25 cellular contexts compared by ENCODE assay signal in the genomic region with DNA sequence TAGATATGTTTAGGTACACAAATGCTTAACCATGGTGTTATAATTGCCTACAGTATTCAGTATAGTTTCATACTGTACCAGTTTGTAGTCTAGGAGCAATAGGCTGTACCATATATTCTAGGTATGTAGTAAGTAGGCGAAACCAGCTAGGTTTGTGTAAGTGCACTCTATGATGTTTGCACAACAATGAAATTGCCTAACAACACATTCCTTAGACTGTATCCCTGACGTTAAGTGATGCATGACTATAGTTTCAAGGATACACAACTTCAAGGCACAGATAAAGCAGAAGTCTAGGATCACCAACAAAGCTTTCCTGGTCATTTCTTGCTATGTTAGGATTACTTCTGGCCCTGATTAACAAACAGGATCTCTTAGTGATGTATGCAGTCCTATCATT.
DNase-seq lines count a peak whose midpoint lies in the region; ATAC-seq, FAIRE-seq and TF ChIP-seq lines count a peak whose summit lies in the region.
"Had no signal": no experiment of that assay in that cellular context is flagged by ENCODE, and none has a peak within 500 bp of the region (broad histone marks: within the 10 kb centered on the region; RNA-seq: fewer than 3 reads in every experiment).

No MANE protein-coding gene starts in this region.

- CTCF ChIA-PET in HepG2 (lab: Yijun Ruan, JAX; ENCODE audit: low intra/inter-chr PET ratio, low total read pairs), result no interaction called here
- CTCF ChIA-PET in activated CD4-positive, alpha-beta T cell treated with anti-CD3 and anti-CD28 coated beads for 36 hours (lab: Charles Lee), result interaction anchor here (1.6 kb wide), 1 partner anchor 9 kb away, joined by 4 read pairs; no protein-coding TSS in a partner anchor

- no peak overlapping the region for H2AK5ac ChIP-seq in mesenchymal stem cell (ENCODE audit: low read length, severe bottlenecking)

- no peak for TF ChIP-seq EP300 in HepG2 (IDR thresholded peaks at IDR 0.05; ENCODE audit: low read depth in 2 of 2, low read length in 2 of 2)
- no peak for TF ChIP-seq EP300 in HepG2 (CRISPR knock-in tag; IDR thresholded peaks at IDR 0.05; ENCODE audit: borderline replicate concordance)

- no peak for TF ChIP-seq POLR2A in HepG2 (IDR thresholded peaks at IDR 0.05; ENCODE audit: insufficient read depth in 1 of 2, low read depth in 2 of 2, low read length in 2 of 2)
- TF ChIP-seq POLR2A in right lobe of liver (IDR thresholded peaks at IDR 0.05), result no peak
- TF ChIP-seq POLR2A in heart left ventricle (IDR thresholded peaks at IDR 0.05), result no peak

- H3K36me3 ChIP-seq in HepG2 (replicated peaks in 1 of 2; ENCODE audit: control insufficient read depth in 1 of 2, insufficient read depth in 2 of 2, low read length in 2 of 2) (no peaks in the 10 kb centered on the region), right lobe of liver (no peaks in the 10 kb centered on the region), mesenchymal stem cell (ENCODE audit: control insufficient read depth in 1 of 2, insufficient read depth in 2 of 2, low read depth in 1 of 2, low read length in 2 of 2) (no peaks in the 10 kb centered on the region), heart left ventricle (no peaks in the 10 kb centered on the region)
- H3K36me3 ChIP-seq: BLaER1, heart right ventricle, right atrium auricular region, tibial artery had no signal

- H3K4me3 Mint-ChIP-seq in natural killer cell treated with Interleukin-12 subunit alpha and Interleukin-12 subunit beta and Interleukin-15 and Interleukin-18, amount 100 ng/mL, for 72 hours, result no peak overlapping the region
- no peak overlapping the region for H3K4me3 Mint-ChIP-seq in activated CD4-positive, alpha-beta T cell treated with anti-CD3 and anti-CD28 coated beads for 36 hours
- H3K4me3 Mint-ChIP-seq: stimulated activated naive CD8-positive, alpha-beta T cell treated with anti-CD3 and anti-CD28 coated beads, Interleukin-15, amount 100 ng/mL, for 72 hours; WTC11 had no signal

- no peaks in the 10 kb centered on the region for H3K79me1 ChIP-seq in mesenchymal stem cell (replicated peaks; ENCODE audit: low read length, poor library complexity, severe bottlenecking)

- H3K27ac ChIP-seq in HepG2 (ENCODE audit: extremely low read length, insufficient read depth, low read length), result no peak overlapping the region
- H3K27ac ChIP-seq in right lobe of liver, result no peak overlapping the region
- H3K27ac ChIP-seq in mesenchymal stem cell (ENCODE audit: low read length, poor library complexity, severe bottlenecking), result no peak overlapping the region
- H3K27ac ChIP-seq in heart left ventricle, result no peak overlapping the region
- H3K27ac ChIP-seq: BLaER1, coronary artery, heart right ventricle, HL-60, right atrium auricular region, tibial artery had no signal

- H2BK5ac ChIP-seq in mesenchymal stem cell (ENCODE audit: low read depth, low read length, poor library complexity, severe bottlenecking), result no peak overlapping the region

- no TSS peak for BruUV-seq in HepG2 (replicated peaks; lab: Mats Ljungman, UMichigan)

- intact Hi-C loops in HepG2 (cut with micrococcal nuclease; ENCODE audit: unreplicated experiment), result no loop called here
- intact Hi-C loops in right lobe of liver (cut with DNase I), result no loop called here
- intact Hi-C loops in activated CD4-positive, alpha-beta T cell treated with anti-CD3 and anti-CD28 coated beads for 36 hours (cut with DNase I, micrococcal nuclease), result loop anchor here in 1 of 2 experiments (5.0 kb wide), 1 partner anchor 804 kb away; no protein-coding TSS in a partner anchor
- intact Hi-C loops in heart left ventricle (cut with DNase I), result loop anchor here in 3 of 10 donors (5.0 to 10.0 kb wide), 3 partner anchors 531 to 881 kb away; no protein-coding TSS in a partner anchor

- POLR2A ChIA-PET in HepG2 (lab: Yijun Ruan, JAX), result no interaction called here
- POLR2A ChIA-PET in activated CD4-positive, alpha-beta T cell treated with anti-CD3 and anti-CD28 coated beads for 36 hours (lab: Charles Lee), result no interaction called here

- no peak overlapping the region for H3K4me3 ChIP-seq in HepG2 (replicated peaks in 1 of 3; ENCODE audit: insufficient read depth in 1 of 3, low read depth in 2 of 3, low read length in 3 of 3)
- no peak overlapping the region for H3K4me3 ChIP-seq in right lobe of liver
- H3K4me3 ChIP-seq in mesenchymal stem cell (ENCODE audit: insufficient read depth in 1 of 2, low read depth in 1 of 2, low read length in 2 of 2), result no peak overlapping the region
- no peak overlapping the region for H3K4me3 ChIP-seq in heart left ventricle
- H3K4me3 ChIP-seq: BLaER1, body of pancreas, coronary artery, heart right ventricle, right atrium auricular region, tibial artery had no signal

- H3K4me1 ChIP-seq in HepG2 (ENCODE audit: insufficient read depth, low read length) (no peaks in the 10 kb centered on the region), right lobe of liver (no peaks in the 10 kb centered on the region), mesenchymal stem cell (ENCODE audit: control insufficient read depth, insufficient read depth, low read depth, low read length) (no peaks in the 10 kb centered on the region), heart left ventricle (peaks cover 0 to 6% (median 0%) of the 10 kb centered on the region in 12 donors)
- H3K4me1 ChIP-seq: BLaER1, body of pancreas had no signal

- H3K4me1 Mint-ChIP-seq in natural killer cell treated with Interleukin-12 subunit alpha and Interleukin-12 subunit beta and Interleukin-15 and Interleukin-18, amount 100 ng/mL, for 72 hours (ENCODE audit: low read depth in 2 of 2), result no peaks in the 10 kb centered on the region
- no peaks in the 10 kb centered on the region for H3K4me1 Mint-ChIP-seq in activated CD4-positive, alpha-beta T cell treated with anti-CD3 and anti-CD28 coated beads for 36 hours
- H3K4me1 Mint-ChIP-seq: stimulated activated naive CD8-positive, alpha-beta T cell treated with anti-CD3 and anti-CD28 coated beads, Interleukin-15, amount 100 ng/mL, for 72 hours; WTC11 had no signal

- no peak for FAIRE-seq in HepG2 (lab: Jason Lieb, UNC)

- H3K79me2 ChIP-seq in HepG2 (ENCODE audit: insufficient read depth, low read length), result no peaks in the 10 kb centered on the region

- ATAC-seq in HepG2 (no peak), right lobe of liver (no peak), heart left ventricle (no peak)
- no peak for ATAC-seq in natural killer cell treated with Interleukin-12 subunit alpha and Interleukin-12 subunit beta and Interleukin-15 and Interleukin-18, amount 100 ng/mL, for 72 hours
- ATAC-seq in activated CD4-positive, alpha-beta T cell treated with anti-CD3 and anti-CD28 coated beads for 36 hours, result no peak
- ATAC-seq: body of pancreas; heart right ventricle; stimulated activated naive CD8-positive, alpha-beta T cell treated with anti-CD3 and anti-CD28 coated beads, Interleukin-15, amount 100 ng/mL, for 72 hours; WTC11 had no signal

- H4K8ac ChIP-seq in mesenchymal stem cell (ENCODE audit: low read length), result no peak overlapping the region

- TF ChIP-seq CTCF in HepG2 (CRISPR knock-in tag; IDR thresholded peaks at IDR 0.05) (no peak), right lobe of liver (IDR thresholded peaks at IDR 0.05) (no peak), heart left ventricle (IDR thresholded peaks at IDR 0.05) (no peak)

- H4K20me1 ChIP-seq in HepG2 (ENCODE audit: insufficient read depth, low read length), result no peaks in the 10 kb centered on the region
- H4K20me1 ChIP-seq: BLaER1 had no signal

- H4K91ac ChIP-seq in mesenchymal stem cell (ENCODE audit: low read length), result no peak overlapping the region

- H2AFZ ChIP-seq in HepG2 (ENCODE audit: low read length), result no peak overlapping the region
- H2AFZ ChIP-seq in mesenchymal stem cell (ENCODE audit: low read depth, low read length), result no peak overlapping the region

- no peak overlapping the region for H3K23ac ChIP-seq in mesenchymal stem cell (ENCODE audit: low read length in 2 of 2)

- in situ Hi-C loops in HepG2 (cut with HindIII; ENCODE audit: extremely low pct_ligation_motif_present, low pct_unique_long_range_greater_than_20kb), result no loop called here

- H3K4me2 ChIP-seq in HepG2 (ENCODE audit: low read depth, low read length), result no peak overlapping the region
- H3K4me2 ChIP-seq in mesenchymal stem cell (ENCODE audit: low read length, poor library complexity, severe bottlenecking), result no peak overlapping the region
- H3K4me2 ChIP-seq: BLaER1 had no signal

- no peak overlapping the region for H2BK120ac ChIP-seq in mesenchymal stem cell (ENCODE audit: low read depth, low read length)

- DNase-seq in HepG2 (ENCODE audit: low spot score) (no peak), right lobe of liver (no peak), fibroblast of gingiva (ENCODE audit: low read depth) (peak; percentile 17), mesenchymal stem cell (peak; percentile 68), DMS153 (lab: John Stamatoyannopoulos, UW) (no peak), heart left ventricle (no peak)
- no peak for DNase-seq in natural killer cell treated with Interleukin-12 subunit alpha and Interleukin-12 subunit beta and Interleukin-15 and Interleukin-18, amount 100 ng/mL, for 72 hours (ENCODE audit: low spot score)
- DNase-seq in activated CD4-positive, alpha-beta T cell treated with anti-CD3 and anti-CD28 coated beads for 36 hours, result no peak
- DNase-seq: activated CD4-positive, alpha-beta T cell treated with anti-CD3 and anti-CD28 coated beads, Interleukin-2, amount 50 U/mL, for 48 hours; activated CD8-positive, alpha-beta memory T cell treated with anti-CD3 and anti-CD28 coated beads, Interleukin-2, amount 50 U/mL, for 48 hours; activated effector memory CD4-positive, alpha-beta T cell treated with anti-CD3 and anti-CD28 coated beads, Interleukin-2, amount 50 U/mL, for 16 hours; body of pancreas; GOT3; heart right ventricle; NCI-H2107; NCI-H524; nucleus accumbens; stimulated activated naive CD8-positive, alpha-beta T cell treated with anti-CD3 and anti-CD28 coated beads, Interleukin-15, amount 100 ng/mL, for 72 hours; T-helper 9 cell; tibial artery had no signal

- WGBS in HepG2 (ENCODE audit: low lambda C conversion rate), result 0% methylated on average over 2 of the region's 2 CpGs
- WGBS in right lobe of liver (ENCODE audit: insufficient coverage, low coverage, low lambda C conversion rate, missing lambda C conversion rate), result 29% methylated on average over 1 of the region's 2 CpGs
- WGBS in mesenchymal stem cell, result 46% methylated on average over 2 of the region's 2 CpGs
- WGBS in heart left ventricle, 4 donors, result 67 to 78% (median 70%) methylated on average over 2 of the region's 2 CpGs

- no peak overlapping the region for H2BK15ac ChIP-seq in mesenchymal stem cell (ENCODE audit: low read depth, poor library complexity, severe bottlenecking)

- H3K9ac ChIP-seq in HepG2 (ENCODE audit: insufficient read depth, low read depth, low read length) (no peak overlapping the region), mesenchymal stem cell (ENCODE audit: low read length) (no peak overlapping the region)
- H3K9ac ChIP-seq: BLaER1 had no signal

- H3K36me3 Mint-ChIP-seq in natural killer cell treated with Interleukin-12 subunit alpha and Interleukin-12 subunit beta and Interleukin-15 and Interleukin-18, amount 100 ng/mL, for 72 hours, result no peaks in the 10 kb centered on the region
- H3K36me3 Mint-ChIP-seq in activated CD4-positive, alpha-beta T cell treated with anti-CD3 and anti-CD28 coated beads for 36 hours (ENCODE audit: low read depth), result no peaks in the 10 kb centered on the region
- H3K36me3 Mint-ChIP-seq: WTC11 had no signal

- H3K27ac Mint-ChIP-seq in natural killer cell treated with Interleukin-12 subunit alpha and Interleukin-12 subunit beta and Interleukin-15 and Interleukin-18, amount 100 ng/mL, for 72 hours, result no peak overlapping the region
- no peak overlapping the region for H3K27ac Mint-ChIP-seq in activated CD4-positive, alpha-beta T cell treated with anti-CD3 and anti-CD28 coated beads for 36 hours
- H3K27ac Mint-ChIP-seq: stimulated activated naive CD8-positive, alpha-beta T cell treated with anti-CD3 and anti-CD28 coated beads, Interleukin-15, amount 100 ng/mL, for 72 hours; WTC11 had no signal

- no peaks in the 10 kb centered on the region for H3K9me3 Mint-ChIP-seq in natural killer cell treated with Interleukin-12 subunit alpha and Interleukin-12 subunit beta and Interleukin-15 and Interleukin-18, amount 100 ng/mL, for 72 hours
- no peaks in the 10 kb centered on the region for H3K9me3 Mint-ChIP-seq in activated CD4-positive, alpha-beta T cell treated with anti-CD3 and anti-CD28 coated beads for 36 hours (ENCODE audit: low read depth)
- H3K9me3 Mint-ChIP-seq: stimulated activated naive CD8-positive, alpha-beta T cell treated with anti-CD3 and anti-CD28 coated beads, Interleukin-15, amount 100 ng/mL, for 72 hours had no signal

- H3K14ac ChIP-seq in mesenchymal stem cell (ENCODE audit: low read length in 2 of 2), result no peak overlapping the region

- no peak overlapping the region for H3K4ac ChIP-seq in mesenchymal stem cell (ENCODE audit: low read depth in 1 of 2, low read length in 2 of 2)

- H3K18ac ChIP-seq in mesenchymal stem cell (ENCODE audit: low read depth in 1 of 2, low read length in 2 of 2), result no peak overlapping the region

- TF ChIP-seq RAD21 in HepG2 (CRISPR knock-in tag; IDR thresholded peaks at IDR 0.05), result no peak

- peaks cover 0 to 4% of the 10 kb centered on the region in 2 experiments; a peak in 1 of 5 replicates for H3K27me3 ChIP-seq in HepG2 (ENCODE audit: control insufficient read depth in 1 of 2, insufficient read depth in 2 of 2, low read length in 2 of 2)
- no peaks in the 10 kb centered on the region for H3K27me3 ChIP-seq in right lobe of liver
- peaks cover 0 to 5% of the 10 kb centered on the region in 2 experiments for H3K27me3 ChIP-seq in mesenchymal stem cell (ENCODE audit: control insufficient read depth in 1 of 2, insufficient read depth in 1 of 2, low read length in 2 of 2)
- H3K27me3 ChIP-seq in heart left ventricle, result peaks cover 0 to 3% (median 0%) of the 10 kb centered on the region in 9 donors
- H3K27me3 ChIP-seq: BLaER1, body of pancreas, heart right ventricle, right atrium auricular region, tibial artery had no signal

- H2BK12ac ChIP-seq in mesenchymal stem cell (ENCODE audit: low read length in 2 of 2), result no peak overlapping the region

- peaks cover 23 to 36% of the 10 kb centered on the region in 2 donors for H3K27me3 Mint-ChIP-seq in natural killer cell treated with Interleukin-12 subunit alpha and Interleukin-12 subunit beta and Interleukin-15 and Interleukin-18, amount 100 ng/mL, for 72 hours
- peaks cover 2% of the 10 kb centered on the region for H3K27me3 Mint-ChIP-seq in activated CD4-positive, alpha-beta T cell treated with anti-CD3 and anti-CD28 coated beads for 36 hours
- H3K27me3 Mint-ChIP-seq: stimulated activated naive CD8-positive, alpha-beta T cell treated with anti-CD3 and anti-CD28 coated beads, Interleukin-15, amount 100 ng/mL, for 72 hours had no signal

- no peaks in the 10 kb centered on the region for H3K9me3 ChIP-seq in HepG2 (ENCODE audit: low read length)
- no peaks in the 10 kb centered on the region for H3K9me3 ChIP-seq in right lobe of liver
- H3K9me3 ChIP-seq in mesenchymal stem cell (ENCODE audit: control insufficient read depth, low read length), result no peaks in the 10 kb centered on the region
- no peaks in the 10 kb centered on the region for H3K9me3 ChIP-seq in heart left ventricle
- H3K9me3 ChIP-seq: BLaER1, body of pancreas, heart right ventricle, right atrium auricular region, tibial artery had no signal

Comparison
In these comparisons a context has a peak if more than half of its experiments do, and no peak if none do; other contexts are left out.
1. DNase-seq: peak in fibroblast of gingiva (single experiment) and mesenchymal stem cell (single experiment); none in HepG2 (single experiment), right lobe of liver (0 of 3), DMS153 (single experiment), natural killer cell treated with Interleukin-12 subunit alpha and Interleukin-12 subunit beta and Interleukin-15 and Interleukin-18, amount 100 ng/mL, for 72 hours (single experiment), activated CD4-positive, alpha-beta T cell treated with anti-CD3 and anti-CD28 coated beads for 36 hours (single experiment) and heart left ventricle (0 of 5).